15 cellular contexts compared by ENCODE assay signal in genomic region chr1:4256351-4256750, GRCh38.
DNase-seq lines count a peak whose midpoint lies in the region; TF ChIP-seq lines count a peak whose summit lies in the region.
"Had no signal": no experiment of that assay in that cellular context is flagged by ENCODE, and none has a peak within 500 bp of the region (broad histone marks: within the 10 kb centered on the region; RNA-seq: fewer than 3 reads in every experiment).

No MANE protein-coding gene starts in this region.

- DNase-seq in NCI-H1694 (lab: John Stamatoyannopoulos, UW) (peak; percentile 37), NCI-H2171 (lab: John Stamatoyannopoulos, UW) (peak; percentile 38), cerebellar cortex (ENCODE audit: low spot score) (peak; percentile 68), erythroblast (lab: John Stamatoyannopoulos, UW) (no peak)
- no peak for DNase-seq in activated naive CD4-positive, alpha-beta T cell treated with Interleukin-2 at 50 U/mL for 16 hours
- DNase-seq in stimulated activated CD4-positive, alpha-beta T cell treated with anti-CD3 and anti-CD28 coated beads, Interleukin-4, amount 100 ng/mL, for 24 hours: no peak
- DNase-seq: C1 segment of cervical spinal cord; Calu3; CD4-positive, alpha-beta memory T cell; COR-L47; DMS79; EL; GF-D8; GOT3; HFFc6 had no signal

- no peak for TF ChIP-seq POLR2A in erythroblast (IDR thresholded peaks at IDR 0.05; ENCODE audit: low read length)

Comparison
In these comparisons a context has a peak if more than half of its experiments do, and no peak if none do; other contexts are left out.
1. DNase-seq: peak in NCI-H1694 (single experiment), NCI-H2171 (single experiment) and cerebellar cortex (single experiment); none in activated naive CD4-positive, alpha-beta T cell treated with Interleukin-2 at 50 U/mL for 16 hours (single experiment), erythroblast (0 of 2) and stimulated activated CD4-positive, alpha-beta T cell treated with anti-CD3 and anti-CD28 coated beads, Interleukin-4, amount 100 ng/mL, for 24 hours (single experiment).